7 cellular contexts compared by ENCODE assay signal in genomic region chr14:76810953-76811400, GRCh38.
DNase-seq lines count a peak whose midpoint lies in the region; ATAC-seq and TF ChIP-seq lines count a peak whose summit lies in the region.

No MANE protein-coding gene starts in this region.

- in situ Hi-C loops in HAP-1 (cut with MboI; ENCODE audit: low sequenced_read_pairs): no loop called here

- ATAC-seq in SK-N-SH treated with all-trans-retinoic acid at 6 μM for 48 hours (peak; percentile 50), GM19455 (IDR thresholded peaks at IDR 0.05; ENCODE audit: unreplicated experiment) (no peak), HG03108 (IDR thresholded peaks at IDR 0.05; ENCODE audit: unreplicated experiment) (no peak)

- H3K4me3 ChIP-seq in HAP-1: peak overlapping the region; percentile 64
- H3K4me3 ChIP-seq in duodenal mucosa (ENCODE audit: low read depth in 1 of 2, low read length in 2 of 2): peak overlapping the region; percentile 63 to 87

- H3K4me1 ChIP-seq in HAP-1: peaks cover 12% of the 10 kb centered on the region
- peaks cover 8 to 12% of the 10 kb centered on the region in 2 donors for H3K4me1 ChIP-seq in duodenal mucosa (ENCODE audit: control insufficient read depth in 1 of 2, insufficient read depth in 2 of 2, low read length in 2 of 2)

- DNase-seq in DMS79 (lab: John Stamatoyannopoulos, UW) (peak; percentile 23), HAP-1 (ENCODE audit: low spot score in 2 of 2) (peak; percentile 19 to 35), midbrain (lab: John Stamatoyannopoulos, UW) (peak; percentile 78)

- peak overlapping the region; percentile 7 to 18 for H3K9ac ChIP-seq in duodenal mucosa (ENCODE audit: low read depth in 1 of 2, low read length in 2 of 2)

- H3K36me3 ChIP-seq in HAP-1 (replicated peaks): peaks cover 31% of the 10 kb centered on the region
- peaks cover 16 to 33% of the 10 kb centered on the region in 2 donors for H3K36me3 ChIP-seq in duodenal mucosa (ENCODE audit: control insufficient read depth in 1 of 2, insufficient read depth in 2 of 2, low read length in 2 of 2)

- H3K27ac ChIP-seq in duodenal mucosa (ENCODE audit: low read depth, low read length): no peak overlapping the region

- H3K27me3 ChIP-seq in HAP-1 (ENCODE audit: low read depth): no peaks in the 10 kb centered on the region
- no peaks in the 10 kb centered on the region for H3K27me3 ChIP-seq in duodenal mucosa (ENCODE audit: control insufficient read depth in 1 of 2, insufficient read depth in 2 of 2, low read length in 2 of 2)

- H3K9me3 ChIP-seq in HAP-1 (no peaks in the 10 kb centered on the region), duodenal mucosa (ENCODE audit: control insufficient read depth in 1 of 2, low read length in 2 of 2) (no peaks in the 10 kb centered on the region)

TF ChIP-seq in SK-N-SH treated with all-trans-retinoic acid at 6 μM for 48 hours, 23 proteins besides CTCF, POLR2A, EP300 and RAD21:
- TF ChIP-seq ESRRG (CRISPR knock-in tag; IDR thresholded peaks at IDR 0.05) (no peak), POU6F1 (CRISPR knock-in tag; IDR thresholded peaks at IDR 0.05; ENCODE audit: borderline replicate concordance, low read depth) (no peak), PPARA (CRISPR knock-in tag; IDR thresholded peaks at IDR 0.05; ENCODE audit: borderline replicate concordance) (no peak), ZFP30 (CRISPR knock-in tag; IDR thresholded peaks at IDR 0.05) (no peak), ZNF8 (CRISPR knock-in tag; IDR thresholded peaks at IDR 0.05) (no peak), ZFP3 (CRISPR knock-in tag; IDR thresholded peaks at IDR 0.05) (peak; percentile 70; the same call in 1 of the 2 replicates)

Comparison
In these comparisons a context has a peak if more than half of its experiments do, and no peak if none do; other contexts are left out.
1. DNase-seq: peak in every context shown above with its lines; median percentile 78 in midbrain; 27 in HAP-1; 23 in DMS79.